ENCODE assay signal across 11 cellular contexts in genomic region chr12:114974333-114974732, GRCh38.
"Had no signal": no experiment of that assay in that cellular context is flagged by ENCODE, and none has a peak within 500 bp of the region (broad histone marks: within the 10 kb centered on the region; RNA-seq: fewer than 3 reads in every experiment).

No MANE protein-coding gene starts in this region.

- H3K4me3 Mint-ChIP-seq: GM23338, H9, HFFc6 had no signal

- H3K27ac Mint-ChIP-seq: GM23338, H9, HFFc6 had no signal

- H3K27ac ChIP-seq: GM23248 had no signal

- DNase-seq: GM23248, GOT3, H7, H9, HCEC 1CT, HFFc6 had no signal

- H3K4me1 Mint-ChIP-seq: GM23338, H9 had no signal

- H3K9me3 Mint-ChIP-seq: GM23338, HFFc6 had no signal

- ATAC-seq: GM23338, HCT116 had no signal

- H3K4me1 ChIP-seq: HAP-1 had no signal

- H3K9ac ChIP-seq: GM23248 had no signal

- H3K4me3 ChIP-seq: GM23248, GM23338, HAP-1 had no signal

- H3K9me3 ChIP-seq: HAP-1 had no signal

- H2AFZ ChIP-seq: GM23248, GM23338 had no signal

- H3K4me2 ChIP-seq: GM23338 had no signal

- FAIRE-seq: H1, H54 had no signal

- H3K36me3 ChIP-seq: HAP-1 had no signal
